Comparison of ENCODE assay signal across 26 cellular contexts in the genomic region with DNA sequence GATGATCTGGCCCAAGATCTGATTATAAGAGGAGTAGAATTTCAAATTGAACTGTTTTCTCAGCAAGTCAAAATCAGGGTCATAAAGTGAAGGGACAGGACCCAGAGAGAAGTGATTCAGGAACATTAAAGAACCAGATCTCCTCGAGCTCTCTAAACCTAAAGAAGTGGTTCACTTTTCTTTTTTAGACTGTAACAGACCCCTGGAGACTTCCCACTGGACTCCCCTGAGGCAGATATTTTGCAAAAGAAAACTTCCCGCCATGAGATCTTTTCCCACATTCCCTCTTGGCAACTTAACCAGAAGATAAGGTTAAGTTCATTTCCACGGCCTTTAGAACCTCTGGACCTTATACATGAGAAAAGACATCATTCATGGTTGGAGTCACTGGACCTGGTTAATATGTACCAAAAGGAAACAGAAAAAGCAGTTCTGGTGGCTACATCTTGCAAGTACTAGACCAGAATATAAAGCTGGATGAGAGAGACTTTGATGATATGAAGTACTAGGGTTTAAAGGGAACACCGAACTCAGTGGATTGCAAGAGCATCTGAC.
"Had no signal": no experiment of that assay in that cellular context is flagged by ENCODE, and none has a peak within 500 bp of the region (broad histone marks: within the 10 kb centered on the region; RNA-seq: fewer than 3 reads in every experiment).

No MANE protein-coding gene starts in this region.

- H3K36me3 ChIP-seq: lower lobe of right lung, pancreas, prostate gland, stomach, thyroid gland, transverse colon, upper lobe of left lung, vagina had no signal

- H3K4me1 ChIP-seq: lower lobe of right lung, pancreas, prostate gland, stomach, testis, thyroid gland, transverse colon, upper lobe of left lung, vagina had no signal

- H3K27ac ChIP-seq: lower lobe of right lung, pancreas, prostate gland, skin epidermis, stomach, testis, thyroid gland, transverse colon, upper lobe of left lung, vagina had no signal

- DNase-seq: head of caudate nucleus; hypothalamus; immature natural killer cell; left colon; lower lobe of right lung; mammary epithelial cell; mesenchymal stem cell; naive thymus-derived CD8-positive, alpha-beta T cell; nucleus accumbens; pancreas; posterior cingulate gyrus; stimulated activated CD4-positive, alpha-beta T cell treated with anti-CD3 and anti-CD28 coated beads, Interleukin-12 subunit alpha, Interleukin-12 subunit beta, amount 100 ng/mL, for 4 hours; stimulated activated CD4-positive, alpha-beta T cell treated with anti-CD3 and anti-CD28 coated beads, Interleukin-15, amount 100 ng/mL, for 24 hours; stimulated activated CD4-positive, alpha-beta T cell treated with anti-CD3 and anti-CD28 coated beads, Interleukin-2, amount 100 ng/mL, for 24 hours; stimulated activated CD4-positive, alpha-beta T cell treated with anti-CD3 and anti-CD28 coated beads, Interleukin-4, amount 100 ng/mL, for 1 hour; stimulated activated naive B cell treated with anti-CD40 and anti-IgM and Interleukin-4, amounts not matched to agents 10 μg/mL and 1 μg/mL and 100 μg/mL, for 72 hours; stimulated activated naive CD8-positive, alpha-beta T cell treated with anti-CD3 and anti-CD28 coated beads, Interleukin-15, Interleukin-2, amounts not matched to agents 100 U/mL and 50 U/mL, for 24 hours; stomach; testis; thyroid gland; transverse colon; upper lobe of left lung had no signal

- ATAC-seq: left colon; lower lobe of right lung; naive thymus-derived CD8-positive, alpha-beta T cell; pancreas; sciatic nerve; stimulated activated naive CD8-positive, alpha-beta T cell treated with anti-CD3 and anti-CD28 coated beads, Interleukin-15, Interleukin-2, amounts not matched to agents 100 U/mL and 50 U/mL, for 24 hours had no signal

- H3K9me3 ChIP-seq: lower lobe of right lung, pancreas, prostate gland, stomach, testis, thyroid gland, transverse colon, upper lobe of left lung, vagina had no signal

- H3K27me3 ChIP-seq: pancreas, stomach, testis, thyroid gland, transverse colon, upper lobe of left lung, vagina had no signal

- H3K4me3 ChIP-seq: lower lobe of right lung, pancreas, prostate gland, skin epidermis, stomach, testis, thyroid gland, transverse colon, upper lobe of left lung, vagina had no signal
